8 cellular contexts compared by ENCODE assay signal in the genomic region with DNA sequence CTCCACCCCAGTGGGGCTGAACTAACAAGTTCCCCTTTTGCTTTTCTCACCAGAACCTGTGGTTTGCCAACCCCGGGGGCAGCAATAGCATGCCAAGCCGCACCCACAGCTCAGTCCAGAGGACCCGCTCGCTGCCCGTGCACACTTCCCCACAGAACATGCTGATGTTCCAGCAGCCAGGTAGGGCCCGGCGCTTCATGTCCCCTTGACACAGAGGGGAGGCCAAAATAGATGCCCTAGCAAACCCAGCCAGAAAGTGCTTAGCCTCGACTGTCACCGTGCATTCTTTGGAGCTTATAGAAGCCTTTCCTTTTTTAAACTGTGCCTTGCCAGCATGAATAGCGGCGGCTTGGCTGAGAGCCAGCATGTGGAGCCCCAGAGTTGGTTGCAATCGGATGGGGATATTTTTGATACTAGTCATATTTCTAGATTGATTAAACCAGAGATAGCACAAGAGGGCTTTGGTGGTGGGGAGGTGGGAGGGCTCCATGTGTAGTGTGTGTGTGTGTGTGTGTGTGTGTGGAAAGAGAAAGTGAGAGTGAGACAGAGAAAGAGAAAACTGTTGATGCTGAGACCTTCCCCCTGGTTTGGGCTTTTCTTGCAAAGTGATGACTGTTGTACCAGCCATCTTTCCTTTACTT.
A peak's percentile ranks its signal among the peaks of the same experiment; 100 is the strongest.
DNase-seq lines count a peak whose midpoint lies in the region; ATAC-seq and TF ChIP-seq lines count a peak whose summit lies in the region.

No MANE protein-coding gene starts in this region.

- intact Hi-C loops in heart right ventricle (cut with DNase I) = loop anchor here in 1 of 10 donors (10.0 kb wide), 1 partner anchor 82 kb away; no protein-coding TSS in a partner anchor

- no peaks in the 10 kb centered on the region for H3K27me3 ChIP-seq in heart right ventricle

- peaks cover 10 to 78% (median 60%) of the 10 kb centered on the region in 9 donors for H3K4me1 ChIP-seq in heart right ventricle

- no peaks in the 10 kb centered on the region for H3K9me3 Mint-ChIP-seq in activated T-cell treated with anti-CD3 and anti-CD28 coated beads, Interleukin-2, amount 50 U/mL, for 4 hours

- H3K27ac ChIP-seq in heart right ventricle = peak overlapping the region; percentile 24 to 96 (median 88)

- H3K36me3 Mint-ChIP-seq in activated T-cell treated with anti-CD3 and anti-CD28 coated beads, Interleukin-2, amount 50 U/mL, for 4 hours (ENCODE audit: insufficient read depth) = peaks cover 6% of the 10 kb centered on the region

- TF ChIP-seq CTCF in heart right ventricle (IDR thresholded peaks at IDR 0.05) = no peak

- H3K9me3 ChIP-seq in heart right ventricle = no peaks in the 10 kb centered on the region

- peaks cover 34% of the 10 kb centered on the region for H3K4me1 Mint-ChIP-seq in activated T-cell treated with anti-CD3 and anti-CD28 coated beads, Interleukin-2, amount 50 U/mL, for 4 hours (ENCODE audit: low read depth)

- peaks cover 0 to 72% (median 18%) of the 10 kb centered on the region in 9 donors for H3K36me3 ChIP-seq in heart right ventricle

- H3K27me3 Mint-ChIP-seq in activated T-cell treated with anti-CD3 and anti-CD28 coated beads, Interleukin-2, amount 50 U/mL, for 4 hours (ENCODE audit: low read depth) = no peaks in the 10 kb centered on the region

- H3K4me3 ChIP-seq in heart right ventricle = no peak overlapping the region

- ATAC-seq in GM18867 (IDR thresholded peaks at IDR 0.05; ENCODE audit: unreplicated experiment) = peak; percentile 48
- peak; percentile 36 to 49 for ATAC-seq in activated T-cell treated with anti-CD3 and anti-CD28 coated beads, Interleukin-2, amount 50 U/mL, for 4 hours
- ATAC-seq in heart right ventricle = peak; percentile 7 to 63 (median 21)
- ATAC-seq in HG03139 (IDR thresholded peaks at IDR 0.05; ENCODE audit: unreplicated experiment) = no peak

- H3K4me3 Mint-ChIP-seq in activated T-cell treated with anti-CD3 and anti-CD28 coated beads, Interleukin-2, amount 50 U/mL, for 4 hours = no peak overlapping the region

- peak; percentile 50 for DNase-seq in NCI-H69 (lab: John Stamatoyannopoulos, UW)
- peak; percentile 10 for DNase-seq in activated T-cell treated with anti-CD3 and anti-CD28 coated beads, Interleukin-2, amount 50 U/mL, for 4 hours
- DNase-seq in heart right ventricle = peak; percentile 59 to 73
- peak; percentile 72 to 81 (median 76) for DNase-seq in stimulated activated CD4-positive, alpha-beta T cell treated with anti-CD3 and anti-CD28 coated beads, TNF-alpha, amount 100 ng/mL, for 48 hours (ENCODE audit: low read depth in 3 of 3)
- DNase-seq in cerebellar cortex (ENCODE audit: low spot score) = no peak
- no peak for DNase-seq in NCI-H128 (lab: John Stamatoyannopoulos, UW; ENCODE audit: unreplicated experiment)

- WGBS in heart right ventricle, 2 donors = 40 to 47% methylated on average over 12 of the region's 12 CpGs

Comparison
In these comparisons a context has a peak if more than half of its experiments do, and no peak if none do; other contexts are left out.
1. DNase-seq: peak in NCI-H69 (single experiment), activated T-cell treated with anti-CD3 and anti-CD28 coated beads, Interleukin-2, amount 50 U/mL, for 4 hours (single experiment), heart right ventricle (2 of 2) and stimulated activated CD4-positive, alpha-beta T cell treated with anti-CD3 and anti-CD28 coated beads, TNF-alpha, amount 100 ng/mL, for 48 hours (3 of 3); none in cerebellar cortex (single experiment) and NCI-H128 (single experiment).